ENCODE assay signal across 25 cellular contexts in genomic region chr17:79085154-79085920, GRCh38. TPM values are rescaled to one million over a fixed set of nuclear protein-coding genes. Genes with fewer than 3 reads are reported as not detected.
DNase-seq lines count a peak whose midpoint lies in the region; ATAC-seq and TF ChIP-seq lines count a peak whose summit lies in the region.
"Had no signal": no experiment of that assay in that cellular context is flagged by ENCODE, and none has a peak within 500 bp of the region (broad histone marks: within the 10 kb centered on the region; RNA-seq: fewer than 3 reads in every experiment).

No MANE protein-coding gene starts in this region.

- H3K4me1 Mint-ChIP-seq in activated CD8-positive, alpha-beta T cell treated with anti-CD3 and anti-CD28 coated beads for 36 hours (ENCODE audit: low read depth) = no peaks in the 10 kb centered on the region

- no peaks in the 10 kb centered on the region for H3K4me1 ChIP-seq in HEK293 (ENCODE audit: control insufficient read depth, insufficient read depth, low read length)
- H3K4me1 ChIP-seq: A549, Caco-2 had no signal

- H3K9me3 ChIP-seq in HEK293 (ENCODE audit: control insufficient read depth, insufficient read depth, low read depth, low read length) = no peaks in the 10 kb centered on the region
- H3K9me3 ChIP-seq: A549; BLaER1 treated with 17β-estradiol and CSF1 and Interleukin-3, amounts not matched to agents 10 nM and 100 nM; Caco-2 had no signal

- H3K36me3 ChIP-seq in HEK293 (ENCODE audit: control insufficient read depth in 2 of 2, insufficient read depth in 1 of 2, low read length in 2 of 2) (peaks cover 0 to 79% of the 10 kb centered on the region in 2 experiments; a peak in 2 of 3 replicates), H7 (replicated peaks; ENCODE audit: control insufficient read depth, insufficient read depth, low read length) (peaks cover 3% of the 10 kb centered on the region)

- H3K27me3 ChIP-seq in H7 (ENCODE audit: control insufficient read depth, insufficient read depth, low read length) = no peaks in the 10 kb centered on the region
- H3K27me3 ChIP-seq: BLaER1 treated with 17β-estradiol and CSF1 and Interleukin-3, amounts not matched to agents 10 nM and 100 nM had no signal

- H3K4me3 Mint-ChIP-seq in activated CD8-positive, alpha-beta T cell treated with anti-CD3 and anti-CD28 coated beads for 36 hours = no peak overlapping the region
- H3K4me3 Mint-ChIP-seq: CD4-positive, alpha-beta T cell had no signal

- H3K27ac Mint-ChIP-seq in activated CD8-positive, alpha-beta T cell treated with anti-CD3 and anti-CD28 coated beads for 36 hours = no peak overlapping the region
- H3K27ac Mint-ChIP-seq: CD4-positive, alpha-beta T cell had no signal

- H3K4me3 ChIP-seq in HEK293 (ENCODE audit: low read depth, low read length) = no peak overlapping the region
- no peak overlapping the region for H3K4me3 ChIP-seq in H7 (ENCODE audit: insufficient read depth, low read depth, low read length)
- H3K4me3 ChIP-seq: A549; BLaER1 treated with 17β-estradiol and CSF1 and Interleukin-3, amounts not matched to agents 10 nM and 100 nM had no signal

- TF ChIP-seq CTCF in HEK293 (tag by site-specific recombination; IDR thresholded peaks at IDR 0.05) = no peak
- no peak for TF ChIP-seq CTCF in activated CD8-positive, alpha-beta T cell treated with anti-CD3 and anti-CD28 coated beads for 36 hours (IDR thresholded peaks at IDR 0.05)

- intact Hi-C loops in Right ventricle myocardium superior (cut with DNase I) (loop anchor here (5.0 kb wide), 1 partner anchor 307 kb away; no protein-coding TSS in a partner anchor), left cardiac atrium (cut with DNase I) (loop anchor here (5.0 kb wide), 2 partner anchors 307 to 622 kb away; no protein-coding TSS in a partner anchor), posterior vena cava (cut with DNase I) (loop anchor here (5.0 to 10.0 kb wide), 3 partner anchors 71 to 619 kb away; no protein-coding TSS in a partner anchor)
- intact Hi-C loops in activated CD8-positive, alpha-beta T cell treated with anti-CD3 and anti-CD28 coated beads for 36 hours (cut with micrococcal nuclease) = loop anchor here (5.0 kb wide), 1 partner anchor 307 kb away; no protein-coding TSS in a partner anchor

- H3K27ac ChIP-seq in HEK293 (ENCODE audit: extremely low read depth, low read depth, low read length) = no peak overlapping the region
- H3K27ac ChIP-seq: A549; BLaER1 treated with 17β-estradiol and CSF1 and Interleukin-3, amounts not matched to agents 10 nM and 100 nM; HL-60 had no signal

- CTCF ChIA-PET in HEK293 (lab: Yijun Ruan, JAX) = interaction anchor here (0.6 to 15.1 kb wide), 20 partner anchors 11 to 581 kb away, joined by 3 to 346 read pairs (median 4); partner anchors contain the start of gene ENGASE
- CTCF ChIA-PET in activated CD8-positive, alpha-beta T cell treated with anti-CD3 and anti-CD28 coated beads for 36 hours (lab: Charles Lee) = interaction anchor here (1.1 to 4.0 kb wide), 7 partner anchors 18 to 315 kb away, joined by 3 to 23 read pairs (median 10); no protein-coding TSS in a partner anchor

- ATAC-seq in Right ventricle myocardium superior (ENCODE audit: poor library complexity) (no peak), left cardiac atrium (no peak)
- no peak for ATAC-seq in activated CD8-positive, alpha-beta T cell treated with anti-CD3 and anti-CD28 coated beads for 36 hours
- ATAC-seq: A549, PC-3 had no signal

- H3K27me3 Mint-ChIP-seq in activated CD8-positive, alpha-beta T cell treated with anti-CD3 and anti-CD28 coated beads for 36 hours = no peaks in the 10 kb centered on the region
- H3K27me3 Mint-ChIP-seq: CD4-positive, alpha-beta T cell had no signal

- DNase-seq in Right ventricle myocardium superior = peak; percentile 29
- no peak for DNase-seq in left cardiac atrium
- DNase-seq in epidermal melanocyte (ENCODE audit: insufficient read length, low spot score) = peak; percentile 7
- peak; percentile 78 for DNase-seq in posterior vena cava (ENCODE audit: low spot score)
- DNase-seq in activated CD8-positive, alpha-beta T cell treated with anti-CD3 and anti-CD28 coated beads for 36 hours = no peak
- no peak for DNase-seq in H7
- DNase-seq in activated effector memory CD4-positive, alpha-beta T cell treated with anti-CD3 and anti-CD28 coated beads, Interleukin-2, amount 50 U/mL, for 16 hours = no peak
- DNase-seq: AML-193; Caco-2; CD4-positive, alpha-beta T cell; GOT3; HCEC 1CT; NCI-H1048; NCI-H1436; NCI-H1930; NCI-H2107; NCI-H524; NCI-H748 treated with DMSO at 0.1 percent for 48 hours; NK-92 treated with Interleukin-12 subunit alpha and Interleukin-12 subunit beta, amount 100 ng/mL, for 24 hours; PC-3; SHP77 had no signal

- no peaks in the 10 kb centered on the region for H3K9me3 Mint-ChIP-seq in activated CD8-positive, alpha-beta T cell treated with anti-CD3 and anti-CD28 coated beads for 36 hours
- H3K9me3 Mint-ChIP-seq: CD4-positive, alpha-beta T cell had no signal

- peaks cover 10% of the 10 kb centered on the region for H3K36me3 Mint-ChIP-seq in activated CD8-positive, alpha-beta T cell treated with anti-CD3 and anti-CD28 coated beads for 36 hours (ENCODE audit: low read depth)

- POLR2A ChIA-PET in HEK293 (lab: Yijun Ruan, JAX) = interaction anchor here (0.5 to 1.6 kb wide), 2 partner anchors 11 to 32 kb away, joined by 3 to 7 read pairs; partner anchors contain the start of gene ENGASE
- POLR2A ChIA-PET in activated CD8-positive, alpha-beta T cell treated with anti-CD3 and anti-CD28 coated beads for 36 hours (lab: Charles Lee) = no interaction called here

TF ChIP-seq in HEK293, 187 proteins besides CTCF, POLR2A, EP300 and RAD21:
- TF ChIP-seq EGR2 (tag by site-specific recombination; IDR thresholded peaks at IDR 0.05; ENCODE audit: low read depth) (peak; percentile 52), ZNF350 (tag by site-specific recombination; IDR thresholded peaks at IDR 0.05) (no peak)

RNA-seq across cellular contexts. Expression of gene ENGASE, which starts 10.7 kb away (rescaled TPM):
- 29.1 TPM for total RNA-seq in Right ventricle myocardium superior
- total RNA-seq in left cardiac atrium = 10 to 100 TPM; 34.5 to 47.5 TPM
- total RNA-seq in posterior vena cava = 10 to 100 TPM; 18.2 to 29.7 TPM
- total RNA-seq in activated CD8-positive, alpha-beta T cell treated with anti-CD3 and anti-CD28 coated beads for 36 hours = 10 to 100 TPM; 41.3 to 41.8 TPM
- total RNA-seq in H7 (2014; rRNA removed; shearing (Covaris generic)) = 13.3 and 21.3 TPM in 2 replicates

Comparison
In these comparisons a context has a peak if more than half of its experiments do, and no peak if none do; other contexts are left out.
1. DNase-seq: peak in Right ventricle myocardium superior (single experiment), epidermal melanocyte (single experiment) and posterior vena cava (single experiment); none in left cardiac atrium (single experiment), activated CD8-positive, alpha-beta T cell treated with anti-CD3 and anti-CD28 coated beads for 36 hours (single experiment), H7 (single experiment) and activated effector memory CD4-positive, alpha-beta T cell treated with anti-CD3 and anti-CD28 coated beads, Interleukin-2, amount 50 U/mL, for 16 hours (single experiment).